ENCODE assay signal across 8 cellular contexts in genomic region chr7:26151953-26152781, GRCh38.
DNase-seq lines count a peak whose midpoint lies in the region; ATAC-seq lines count a peak whose summit lies in the region.

NFE2L3 (plus strand) TSS chr7:26152198; CDS start chr7:26152499, 301 bp downstream.

- H3K4me3 ChIP-seq in ACC112 (ENCODE audit: low read depth, low read length), result peak within 1 kb of the TSS; percentile 78

- DNase-seq in NCI-H2196 (lab: John Stamatoyannopoulos, UW; ENCODE audit: unreplicated experiment) (peak; percentile 90), kidney glomerular epithelial cell (lab: John Stamatoyannopoulos, UW) (peak; percentile 66)
- DNase-seq in activated CD4-positive, CD25-positive, alpha-beta regulatory T cell (lab: John Stamatoyannopoulos, UW), result peak; percentile 61 to 73 (median 68)
- peak; percentile 59 to 64 for DNase-seq in central memory CD8-positive, alpha-beta T cell (ENCODE audit: low spot score in 2 of 2)
- DNase-seq in stimulated activated CD4-positive, alpha-beta T cell treated with anti-CD3 and anti-CD28 coated beads, Interleukin-15, amount 100 ng/mL, for 48 hours (ENCODE audit: low read depth in 2 of 2), result peak; percentile 65 to 83

- H3K27me3 ChIP-seq in ACC112 (ENCODE audit: insufficient read depth, low read length), result peaks cover 26% of the 10 kb centered on the region

- H3K9me3 Mint-ChIP-seq in central memory CD8-positive, alpha-beta T cell, result no peaks in the 10 kb centered on the region

- H3K4me3 Mint-ChIP-seq in central memory CD8-positive, alpha-beta T cell, result peak within 1 kb of the TSS; percentile 82

- no peak within 1 kb of the TSS for H2AFZ ChIP-seq in ACC112 (ENCODE audit: low read length, unreplicated experiment)

- H3K36me3 ChIP-seq in ACC112 (ENCODE audit: insufficient read depth, low read length), result no peaks in the 10 kb centered on the region

- H3K4me1 ChIP-seq in ACC112 (ENCODE audit: control insufficient read depth, insufficient read depth, low read length, unreplicated experiment), result peaks cover 14% of the 10 kb centered on the region

- peaks cover 5% of the 10 kb centered on the region for H3K36me3 Mint-ChIP-seq in central memory CD8-positive, alpha-beta T cell (ENCODE audit: insufficient read depth)

- H3K27me3 Mint-ChIP-seq in central memory CD8-positive, alpha-beta T cell, result no peaks in the 10 kb centered on the region

- ATAC-seq in GM18858 (IDR thresholded peaks at IDR 0.05; ENCODE audit: unreplicated experiment) (peak; percentile 52), HG03064 (IDR thresholded peaks at IDR 0.05; ENCODE audit: low read depth, unreplicated experiment) (peak; percentile 56)
- peak; percentile 66 for ATAC-seq in central memory CD8-positive, alpha-beta T cell (replicated peaks; ENCODE audit: extremely low read depth, poor library complexity, severe bottlenecking)

- peak within 1 kb of the TSS; percentile 86 for H3K27ac Mint-ChIP-seq in central memory CD8-positive, alpha-beta T cell (ENCODE audit: low read depth)

- H3K4me1 Mint-ChIP-seq in central memory CD8-positive, alpha-beta T cell, result peaks cover 54% of the 10 kb centered on the region

- H3K27ac ChIP-seq in ACC112 (ENCODE audit: low read depth, low read length), result no peak within 1 kb of the TSS

- H3K79me2 ChIP-seq in ACC112 (ENCODE audit: control insufficient read depth, insufficient read depth, low read length, unreplicated experiment), result no peaks in the 10 kb centered on the region
